ENCODE assay signal across 8 cellular contexts in genomic region chr1:206117151-206117948, GRCh38. TPM values are rescaled to one million over a fixed set of nuclear protein-coding genes. Genes with fewer than 3 reads are reported as not detected.
DNase-seq lines count a peak whose midpoint lies in the region; ATAC-seq and TF ChIP-seq lines count a peak whose summit lies in the region.

TSS of gene AVPR1B (minus strand) at chr1:206117388. CDS start at chr1:206116890, 498 bp downstream.

- peaks cover 58% of the 10 kb centered on the region for H3K27me3 Mint-ChIP-seq in stimulated activated naive CD8-positive, alpha-beta T cell treated with anti-CD3 and anti-CD28 coated beads, Interleukin-15, Interleukin-2, amounts not matched to agents 100 ng/mL and 50 ng/mL, for 24 hours

- no peaks in the 10 kb centered on the region for H3K9me2 ChIP-seq in OCI-LY1 (ENCODE audit: low read depth, low read length)

- no peaks in the 10 kb centered on the region for H3K36me3 Mint-ChIP-seq in stimulated activated naive CD8-positive, alpha-beta T cell treated with anti-CD3 and anti-CD28 coated beads, Interleukin-15, Interleukin-2, amounts not matched to agents 100 ng/mL and 50 ng/mL, for 24 hours (ENCODE audit: low read depth)

- no peaks in the 10 kb centered on the region for H3K36me3 ChIP-seq in H7 (replicated peaks; ENCODE audit: control insufficient read depth, insufficient read depth, low read length)
- H3K36me3 ChIP-seq in OCI-LY1 (ENCODE audit: insufficient read depth, low read length): no peaks in the 10 kb centered on the region

- no peak within 1 kb of the TSS for H3K9ac ChIP-seq in OCI-LY1 (ENCODE audit: low read length)

- H3K9me3 ChIP-seq in OCI-LY1 (ENCODE audit: low read length): peaks cover 4% of the 10 kb centered on the region

- TF ChIP-seq CTCF in OCI-LY1 (IDR thresholded peaks at IDR 0.05; ENCODE audit: low read length) (peak; percentile 16; the same call in 1 of the 2 replicates), coronary artery (IDR thresholded peaks at IDR 0.05) (no peak)

- H3K4me3 Mint-ChIP-seq in stimulated activated naive CD8-positive, alpha-beta T cell treated with anti-CD3 and anti-CD28 coated beads, Interleukin-15, Interleukin-2, amounts not matched to agents 100 ng/mL and 50 ng/mL, for 24 hours: peak within 1 kb of the TSS; percentile 56

- no peaks in the 10 kb centered on the region for H4K20me1 ChIP-seq in OCI-LY1 (ENCODE audit: insufficient read depth, low read length)

- H3K9me3 Mint-ChIP-seq in stimulated activated naive CD8-positive, alpha-beta T cell treated with anti-CD3 and anti-CD28 coated beads, Interleukin-15, Interleukin-2, amounts not matched to agents 100 ng/mL and 50 ng/mL, for 24 hours: peaks cover 13% of the 10 kb centered on the region

- H2AFZ ChIP-seq in OCI-LY1 (ENCODE audit: low read length): no peak within 1 kb of the TSS

- H3K27me3 ChIP-seq in H7 (ENCODE audit: control insufficient read depth, insufficient read depth, low read length) (peaks cover 24% of the 10 kb centered on the region), OCI-LY1 (ENCODE audit: insufficient read depth, low read length) (peaks cover 9% of the 10 kb centered on the region; the same call in 1 of the 2 replicates)

- no peak for ATAC-seq in HG03571 (IDR thresholded peaks at IDR 0.05; ENCODE audit: unreplicated experiment)
- no peak for ATAC-seq in GM18868 (IDR thresholded peaks at IDR 0.05; ENCODE audit: unreplicated experiment)

- no peak within 1 kb of the TSS for H3K27ac Mint-ChIP-seq in stimulated activated naive CD8-positive, alpha-beta T cell treated with anti-CD3 and anti-CD28 coated beads, Interleukin-15, Interleukin-2, amounts not matched to agents 100 ng/mL and 50 ng/mL, for 24 hours

- H3F3A ChIP-seq in OCI-LY1 (ENCODE audit: insufficient read depth, low read length): no peaks in the 10 kb centered on the region; the same call in 1 of the 2 replicates

- peak within 1 kb of the TSS; percentile 61 for H3K4me3 ChIP-seq in H7 (ENCODE audit: insufficient read depth, low read depth, low read length)
- H3K4me3 ChIP-seq in OCI-LY1 (ENCODE audit: low read depth, low read length, poor library complexity, severe bottlenecking): peak within 1 kb of the TSS; percentile 42
- H3K4me3 ChIP-seq in coronary artery: peak within 1 kb of the TSS; percentile 73

- peak within 1 kb of the TSS; percentile 59 for H3K4me2 ChIP-seq in OCI-LY1 (ENCODE audit: low read length)

- H3K4me1 Mint-ChIP-seq in stimulated activated naive CD8-positive, alpha-beta T cell treated with anti-CD3 and anti-CD28 coated beads, Interleukin-15, Interleukin-2, amounts not matched to agents 100 ng/mL and 50 ng/mL, for 24 hours (ENCODE audit: low read depth): peaks cover 10% of the 10 kb centered on the region

- H3K4me1 ChIP-seq in OCI-LY1 (ENCODE audit: insufficient read depth, low read length, severe bottlenecking): peaks cover 8% of the 10 kb centered on the region

- DNase-seq in 8988T (peak; percentile 57), H7 (peak; percentile 88), coronary artery (ENCODE audit: low spot score) (peak; percentile 71), lung microvascular endothelial cell (ENCODE audit: low read depth in 2 of 2) (peak; percentile 23 to 42)

- no peaks in the 10 kb centered on the region for H3K79me2 ChIP-seq in OCI-LY1 (ENCODE audit: insufficient read depth, low read length)

- H3K27ac ChIP-seq in OCI-LY1 (ENCODE audit: low read depth, low read length, poor library complexity, severe bottlenecking): no peak within 1 kb of the TSS
- H3K27ac ChIP-seq in coronary artery: no peak within 1 kb of the TSS

RNA-seq across cellular contexts. Expression of gene AVPR1B, which starts in this region (rescaled TPM):
- total RNA-seq in H7 (2014; rRNA removed; shearing (Covaris generic)): not detected in 2 replicates
- not detected in 2 replicates for total RNA-seq in lung microvascular endothelial cell

Comparison
In these comparisons a context has a peak if more than half of its experiments do, and no peak if none do; other contexts are left out.
1. Peak in DNase-seq and H3K4me3 ChIP-seq in H7; RNA of the gene not detected or under 1 TPM.
2. Peak in DNase-seq in lung microvascular endothelial cell; RNA of the gene not detected or under 1 TPM.
3. DNase-seq: peak in every context shown above with its lines; median percentile 88 in H7; 71 in coronary artery; 57 in 8988T; 32 in lung microvascular endothelial cell.